8 cellular contexts compared by ENCODE assay signal in the genomic region with DNA sequence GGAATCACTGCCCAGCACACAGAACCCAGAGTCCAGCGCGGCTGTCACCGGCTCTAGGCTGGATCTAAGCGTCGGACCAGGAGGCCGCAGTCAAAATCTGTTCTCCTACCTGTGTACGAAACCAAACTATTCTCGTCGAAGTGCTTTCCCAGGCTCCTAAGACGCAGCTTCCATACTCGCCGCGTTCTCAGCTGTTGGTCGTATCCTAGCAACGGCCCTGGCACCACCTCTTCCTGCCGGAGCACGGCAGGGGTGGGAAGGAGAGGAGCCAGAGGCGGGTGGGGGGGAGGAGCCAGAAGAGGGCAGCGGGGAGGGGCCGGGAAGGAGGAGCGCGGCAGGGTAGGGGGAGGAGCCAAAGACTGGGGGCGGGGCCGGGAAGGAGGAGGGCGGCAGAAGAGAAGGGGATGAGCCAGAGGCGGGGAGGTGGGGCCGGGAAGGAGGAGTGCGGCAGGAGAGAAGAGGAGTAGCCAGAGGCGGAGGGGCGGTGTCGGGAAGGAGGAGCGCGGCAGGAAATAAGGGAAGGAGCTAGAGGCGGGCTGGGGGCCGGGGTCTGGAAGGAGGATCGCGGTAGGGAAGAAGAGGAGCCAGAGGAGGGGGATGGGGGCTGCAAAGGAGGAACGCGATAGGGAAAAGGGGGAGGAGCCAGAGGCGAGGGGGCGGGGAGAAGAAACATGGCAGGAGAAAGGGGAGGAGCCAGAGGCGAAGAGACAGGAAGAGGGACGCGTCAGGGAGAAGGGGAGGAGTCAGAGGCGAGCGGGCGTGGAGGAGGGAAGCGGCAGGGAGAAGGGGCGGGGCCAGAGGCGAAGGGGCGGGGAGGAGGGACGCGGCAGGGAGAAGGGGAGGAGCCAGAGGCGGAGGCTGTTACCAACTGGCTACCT. TPM values are rescaled to one million over a fixed set of nuclear protein-coding genes. Genes with fewer than 3 reads are reported as not detected.
DNase-seq lines count a peak whose midpoint lies in the region; ATAC-seq, FAIRE-seq and TF ChIP-seq lines count a peak whose summit lies in the region.

A gene (minus strand): TSS at position 213 of the 878 bp plus-strand sequence. CDS start 22,255 bp downstream, outside the sequence.

- H3K36me3 ChIP-seq in keratinocyte (ENCODE audit: control insufficient read depth in 2 of 2, extremely low read depth in 1 of 2, insufficient read depth in 2 of 2, low read length in 2 of 2) = no peaks in the 10 kb centered on the region

- peak within 1 kb of the TSS; percentile 97 for H2AFZ ChIP-seq in keratinocyte (ENCODE audit: control insufficient read depth, low read length)

- peak within 1 kb of the TSS; percentile 73 for H3K27ac ChIP-seq in keratinocyte (ENCODE audit: control insufficient read depth, insufficient read depth, low read length)

- no peaks in the 10 kb centered on the region for H3K9me1 ChIP-seq in keratinocyte (ENCODE audit: control insufficient read depth, extremely low read depth, insufficient read depth, low read length)

- H3K4me3 ChIP-seq in AG09309 (ENCODE audit: control insufficient read depth, low read depth, low read length) (peak within 1 kb of the TSS; percentile 86), keratinocyte (ENCODE audit: control insufficient read depth in 2 of 3, extremely low read depth in 1 of 3, insufficient read depth in 2 of 3, low read depth in 1 of 3, low read length in 3 of 3) (peak within 1 kb of the TSS; percentile 71 to 84 (median 75))

- H3K9ac ChIP-seq in keratinocyte (ENCODE audit: control insufficient read depth, extremely low read depth, insufficient read depth, low read length) = peak within 1 kb of the TSS; percentile 73

- peaks cover 20% of the 10 kb centered on the region for H3K4me1 ChIP-seq in keratinocyte (ENCODE audit: control insufficient read depth, extremely low read depth, insufficient read depth, low read length)

- ATAC-seq in GM19025 (IDR thresholded peaks at IDR 0.05; ENCODE audit: low read depth, unreplicated experiment) (peak; percentile 75), HG03280 (IDR thresholded peaks at IDR 0.05; ENCODE audit: unreplicated experiment) (peak; percentile 85)
- peak; percentile 79 to 87 for ATAC-seq in activated CD4-positive, CD25-positive, alpha-beta regulatory T cell treated with anti-CD3 and anti-CD28 coated beads, Interleukin-2, amount 50 U/mL, for 24 hours

- DNase-seq in AG09309 (ENCODE audit: low read depth) = peak; percentile 84
- DNase-seq in NCI-H345 treated with DMSO at 0.1 percent for 48 hours (lab: John Stamatoyannopoulos, UW; ENCODE audit: unreplicated experiment) = peak; percentile 94
- peak; percentile 98 for DNase-seq in cerebellar cortex (ENCODE audit: low spot score)
- DNase-seq in keratinocyte (ENCODE audit: low read depth, low spot score) = peak; percentile 72
- peak; percentile 91 to 97 (median 96) for DNase-seq in stimulated activated CD4-positive, alpha-beta T cell treated with anti-CD3 and anti-CD28 coated beads, Interleukin-12 subunit alpha, Interleukin-12 subunit beta, amount 100 ng/mL, for 48 hours (ENCODE audit: low read depth in 2 of 3, low spot score in 1 of 3)

- H3K27me3 ChIP-seq in keratinocyte (ENCODE audit: control insufficient read depth, extremely low read depth, insufficient read depth, low read length) = peaks cover 22% of the 10 kb centered on the region

- peak within 1 kb of the TSS; percentile 99 for H3K4me2 ChIP-seq in keratinocyte (ENCODE audit: control insufficient read depth, extremely low read depth, insufficient read depth, low read depth, low read length)

- no peaks in the 10 kb centered on the region for H3K9me3 ChIP-seq in keratinocyte (ENCODE audit: control insufficient read depth, low read depth, low read length)

- no peaks in the 10 kb centered on the region for H3K79me2 ChIP-seq in keratinocyte (ENCODE audit: control insufficient read depth, insufficient read depth, low read length)

- dilution Hi-C loops in keratinocyte (cut with MboI; ENCODE audit: extremely low pct_ligation_motif_present, low sequenced_read_pairs) = no loop called here

- no peak for TF ChIP-seq CTCF in AG09309 (IDR thresholded peaks at IDR 0.05; ENCODE audit: control insufficient read depth, insufficient read depth, low read depth, low read length, missing control alignments)
- no peak for TF ChIP-seq CTCF in keratinocyte (optimal IDR thresholded peaks at IDR 0.05 in 1 of 3, IDR thresholded peaks at IDR 0.05 in 1 of 3, conservative IDR thresholded peaks at IDR 0.05 in 1 of 3; ENCODE audit: extremely low read depth in 1 of 3, insufficient read depth in 2 of 3, low read length in 3 of 3)

- peak; percentile 49 for FAIRE-seq in keratinocyte (lab: Jason Lieb, UNC)

- H4K20me1 ChIP-seq in keratinocyte (ENCODE audit: control insufficient read depth, extremely low read depth, insufficient read depth, low read length) = no peaks in the 10 kb centered on the region

RNA-seq across cellular contexts. Expression of the gene that starts here (rescaled TPM):
- polyA plus RNA-seq in keratinocyte = 0.04 to 0.09 TPM (median 0.05 TPM) in 3 replicates
- polyA plus RNA-seq in keratinocyte (2011; ENCODE audit: low read depth) = not detected
- polyA plus RNA-seq in keratinocyte (2011; cell fraction: cytosol; rRNA removed) = 0.05 and 0.17 TPM in 2 replicates
- 0.12 and 0.14 TPM in 2 replicates for polyA plus RNA-seq in keratinocyte (2011; cell fraction: nucleus; rRNA removed)
- 0.05 and 0.14 TPM in 2 replicates for polyA plus RNA-seq in keratinocyte (2012; ENCODE audit: low replicate concordance)
- polyA minus RNA-seq in keratinocyte = 0.07 to 0.19 TPM in 2 of 3 replicates, not detected in the other
- not detected for polyA minus RNA-seq in keratinocyte (2011; cell fraction: cytosol; rRNA and poly(A)+ RNA removed)
- 0.11 and 0.16 TPM in 2 replicates for polyA minus RNA-seq in keratinocyte (2011; cell fraction: nucleus; rRNA and poly(A)+ RNA removed)

Comparison
In these comparisons a context has a peak if more than half of its experiments do, and no peak if none do; other contexts are left out.
1. Peak in every context shown above with its lines: DNase-seq, ATAC-seq, H3K4me3 ChIP-seq and H3K27ac ChIP-seq.
2. Peak in DNase-seq, H3K4me3 ChIP-seq, H3K27ac ChIP-seq, H3K9ac ChIP-seq and H3K4me2 ChIP-seq in keratinocyte; RNA of the gene not detected or under 1 TPM.